Comparison of ENCODE assay signal across 8 cellular contexts in genomic region chr22:19291218-19291579, GRCh38. TPM values are rescaled to one million over a fixed set of nuclear protein-coding genes. Genes with fewer than 3 reads are reported as not detected.
DNase-seq lines count a peak whose midpoint lies in the region; ATAC-seq and TF ChIP-seq lines count a peak whose summit lies in the region.

No MANE protein-coding gene starts in this region.

- H3K4me1 Mint-ChIP-seq in stimulated activated effector memory CD8-positive, alpha-beta T cell treated with anti-CD3 and anti-CD28 coated beads, Interleukin-12 subunit alpha, Interleukin-12 subunit beta, amount 100 ng/mL, for 72 hours = peaks cover 27% of the 10 kb centered on the region

- H3K27ac ChIP-seq in coronary artery (peak overlapping the region; percentile 74 to 87), liver (ENCODE audit: low read depth in 1 of 2, low read length in 2 of 2) (peak overlapping the region in 1 of 2 donors; percentile 29)

- no peak overlapping the region for H3K27ac Mint-ChIP-seq in stimulated activated effector memory CD8-positive, alpha-beta T cell treated with anti-CD3 and anti-CD28 coated beads, Interleukin-12 subunit alpha, Interleukin-12 subunit beta, amount 100 ng/mL, for 72 hours

- H3K4me3 ChIP-seq in GM08714 (ENCODE audit: low read length) (peak overlapping the region; percentile 74; the same call in 1 of the 2 replicates), coronary artery (peak overlapping the region; percentile 98), liver (ENCODE audit: low read depth in 1 of 3, low read length in 3 of 3) (peak overlapping the region; percentile 42 to 92 (median 57))

- peak overlapping the region; percentile 81 for H3K4me3 Mint-ChIP-seq in stimulated activated effector memory CD8-positive, alpha-beta T cell treated with anti-CD3 and anti-CD28 coated beads, Interleukin-12 subunit alpha, Interleukin-12 subunit beta, amount 100 ng/mL, for 72 hours

- no peaks in the 10 kb centered on the region for H3K36me3 Mint-ChIP-seq in stimulated activated effector memory CD8-positive, alpha-beta T cell treated with anti-CD3 and anti-CD28 coated beads, Interleukin-12 subunit alpha, Interleukin-12 subunit beta, amount 100 ng/mL, for 72 hours

- ATAC-seq in HG02981 (IDR thresholded peaks at IDR 0.05; ENCODE audit: unreplicated experiment) = peak; percentile 27
- peak; percentile 53 for ATAC-seq in stimulated activated effector memory CD8-positive, alpha-beta T cell treated with anti-CD3 and anti-CD28 coated beads, Interleukin-12 subunit alpha, Interleukin-12 subunit beta, amount 100 ng/mL, for 72 hours
- ATAC-seq in GM21786 (IDR thresholded peaks at IDR 0.05; ENCODE audit: unreplicated experiment) = no peak

- TF ChIP-seq RAD21 in liver (IDR thresholded peaks at IDR 0.05) = no peak

- under 1% methylated on average over 41 of the region's 41 CpGs for WGBS in liver

- DNase-seq in T-helper 22 cell (ENCODE audit: low read depth) = peak; percentile 19
- peak; percentile 78 for DNase-seq in coronary artery (ENCODE audit: low spot score)
- DNase-seq in stimulated activated effector memory CD8-positive, alpha-beta T cell treated with anti-CD3 and anti-CD28 coated beads, Interleukin-12 subunit alpha, Interleukin-12 subunit beta, amount 100 ng/mL, for 72 hours (ENCODE audit: low spot score in 2 of 2) = peak; percentile 26 to 65
- DNase-seq in SKM-1 (lab: John Stamatoyannopoulos, UW; ENCODE audit: unreplicated experiment) = no peak

- H3K4me1 ChIP-seq in liver (ENCODE audit: control insufficient read depth in 4 of 4, insufficient read depth in 4 of 4, low read length in 3 of 4) = peaks cover 3 to 20% (median 15%) of the 10 kb centered on the region in 4 donors

- no peak overlapping the region for H3K9ac ChIP-seq in liver (ENCODE audit: low read depth in 1 of 2, low read length in 2 of 2)

- H3K9me3 ChIP-seq in liver (ENCODE audit: control insufficient read depth in 4 of 4, low read length in 3 of 4) = no peaks in the 10 kb centered on the region

- no peaks in the 10 kb centered on the region for H3K36me3 ChIP-seq in liver (ENCODE audit: control insufficient read depth in 4 of 4, insufficient read depth in 3 of 4, low read depth in 1 of 4, low read length in 3 of 4)

- TF ChIP-seq CTCF in coronary artery (IDR thresholded peaks at IDR 0.05) = no peak
- TF ChIP-seq CTCF in liver (IDR thresholded peaks at IDR 0.05; ENCODE audit: low read depth, low read length, missing input control) = no peak

- no peaks in the 10 kb centered on the region for H3K9me3 Mint-ChIP-seq in stimulated activated effector memory CD8-positive, alpha-beta T cell treated with anti-CD3 and anti-CD28 coated beads, Interleukin-12 subunit alpha, Interleukin-12 subunit beta, amount 100 ng/mL, for 72 hours

- no peaks in the 10 kb centered on the region for H3K27me3 ChIP-seq in liver (ENCODE audit: control insufficient read depth in 4 of 4, insufficient read depth in 4 of 4, low read length in 3 of 4)

TF ChIP-seq in liver, 16 proteins besides CTCF, POLR2A, EP300 and RAD21:
- TF ChIP-seq FOXA1 (IDR thresholded peaks at IDR 0.05) = no peak
- TF ChIP-seq RXRA (IDR thresholded peaks at IDR 0.05) = no peak
- TF ChIP-seq REST (IDR thresholded peaks at IDR 0.05) = no peak
- TF ChIP-seq SP1 (IDR thresholded peaks at IDR 0.05) = no peak
- TF ChIP-seq ATF3 (IDR thresholded peaks at IDR 0.05) = no peak
- no peak for TF ChIP-seq ZBTB33 (IDR thresholded peaks at IDR 0.05)
- no peak for TF ChIP-seq NR2F2 (IDR thresholded peaks at IDR 0.05)
- TF ChIP-seq HNF4A (conservative IDR thresholded peaks at IDR 0.05) = no peak
- TF ChIP-seq GABPA (IDR thresholded peaks at IDR 0.05 in 1 of 2, conservative IDR thresholded peaks at IDR 0.05 in 1 of 2) = no peak
- TF ChIP-seq HNF4G (IDR thresholded peaks at IDR 0.05) = no peak
- TF ChIP-seq YY1 (IDR thresholded peaks at IDR 0.05) = no peak
- TF ChIP-seq EGR1 (IDR thresholded peaks at IDR 0.05; ENCODE audit: low read depth in 2 of 2) = no peak
- TF ChIP-seq MAX (IDR thresholded peaks at IDR 0.05) = no peak
- no peak for TF ChIP-seq JUND (IDR thresholded peaks at IDR 0.05)
- no peak for TF ChIP-seq FOXA2 (IDR thresholded peaks at IDR 0.05)
TF ChIP-seq in liver: peak in this region for 0.

RNA-seq across cellular contexts. Expression of gene CLTCL1, which starts 0.3 kb away (rescaled TPM):
- 1 to 10 TPM; 2.7 to 4.8 TPM for total RNA-seq in liver
- 1 to 10 TPM; 2.0 to 2.4 TPM for polyA plus RNA-seq in liver
